In the genomic region with DNA sequence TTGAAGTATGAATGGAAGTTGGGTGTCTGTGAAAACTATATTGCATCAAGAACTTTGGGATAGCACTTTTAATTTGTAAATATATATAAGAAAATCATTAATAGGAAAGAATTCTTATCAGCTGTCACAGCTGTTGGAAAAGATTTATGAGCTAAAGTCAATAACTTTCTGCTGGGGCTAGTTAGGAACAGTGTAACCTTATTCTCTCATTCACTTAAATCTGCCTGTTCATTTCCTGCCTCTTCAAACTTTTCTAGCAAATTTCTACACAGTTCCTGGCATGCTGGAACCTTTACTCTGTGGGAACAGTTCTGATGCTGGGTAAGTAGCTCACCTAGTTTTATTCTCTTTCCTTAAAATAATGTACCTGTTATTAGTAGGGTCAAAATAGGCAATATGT, we compare ENCODE assay signal across 9 cellular contexts.
"Had no signal": no experiment of that assay in that cellular context is flagged by ENCODE, and none has a peak within 500 bp of the region (broad histone marks: within the 10 kb centered on the region; RNA-seq: fewer than 3 reads in every experiment).

No MANE protein-coding gene starts in this region.

- H3K4me3 ChIP-seq: GM23248 had no signal

- H3K27ac Mint-ChIP-seq: H9, HFFc6, IgD-negative memory B cell had no signal

- H3K4me1 Mint-ChIP-seq: H9, IgD-negative memory B cell had no signal

- H3K9me3 Mint-ChIP-seq: H9, HFFc6, IgD-negative memory B cell had no signal

- ATAC-seq: HCT116, HepG2 had no signal

- H3K4me3 Mint-ChIP-seq: H9, HFFc6, IgD-negative memory B cell had no signal

- H3K27ac ChIP-seq: GM23248, HL-60 had no signal

- FAIRE-seq: H1, HepG2 had no signal

- DNase-seq: GM23248, H9, HFFc6, KBM-7 had no signal
